ENCODE assay signal across 27 cellular contexts in the genomic region with DNA sequence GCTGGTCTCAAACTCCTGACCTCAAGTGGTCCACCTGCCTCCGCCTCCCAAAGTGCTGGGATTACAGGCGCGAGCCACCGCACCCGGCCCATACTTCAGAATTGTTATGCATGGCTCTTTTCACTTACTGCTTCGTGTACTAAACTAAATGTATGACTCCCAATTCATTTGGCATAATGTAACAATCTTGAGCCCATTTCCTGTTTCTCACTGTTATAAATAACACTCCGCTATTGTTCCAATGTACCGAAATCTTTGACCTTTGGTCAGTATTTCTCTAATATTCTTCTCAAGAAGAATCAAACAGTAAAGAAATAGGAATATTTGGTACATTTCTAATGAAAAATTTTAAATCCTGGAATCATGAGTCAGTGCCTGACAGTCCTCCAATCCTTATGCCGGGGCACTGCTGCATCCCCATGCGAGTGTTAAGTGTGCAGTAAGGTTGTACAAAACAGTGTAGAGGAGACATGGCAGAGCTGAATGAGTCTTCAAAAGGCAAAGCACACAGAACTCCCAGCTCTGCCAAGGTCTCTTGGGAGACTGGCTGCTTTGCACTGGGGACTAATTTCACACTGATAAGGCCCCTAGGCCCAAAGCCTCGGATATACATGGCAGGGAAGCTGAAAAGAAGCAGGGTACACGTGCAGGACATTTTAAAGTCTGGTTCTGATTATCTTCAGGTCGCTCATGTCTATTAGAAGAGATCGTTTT. TPM values are rescaled to one million over a fixed set of nuclear protein-coding genes. Genes with fewer than 3 reads are reported as not detected.
DNase-seq lines count a peak whose midpoint lies in the region; ATAC-seq, FAIRE-seq and TF ChIP-seq lines count a peak whose summit lies in the region.
"Had no signal": no experiment of that assay in that cellular context is flagged by ENCODE, and none has a peak within 500 bp of the region (broad histone marks: within the 10 kb centered on the region; RNA-seq: fewer than 3 reads in every experiment).

No MANE protein-coding gene starts in this region.

- DNase-seq in adrenal gland (no peak), endothelial cell of umbilical vein (ENCODE audit: low read depth, low spot score) (peak; percentile 23), islet precursor cell (peak; percentile 40), tibial nerve (ENCODE audit: low spot score in 2 of 2) (no peak), GM03348 (ENCODE audit: low spot score) (no peak), hepatocyte (ENCODE audit: low spot score) (no peak), COLO829 (ENCODE audit: low spot score) (no peak)
- DNase-seq: activated CD4-positive, CD25-positive, alpha-beta regulatory T cell; activated CD8-positive, alpha-beta memory T cell treated with anti-CD3 and anti-CD28 coated beads, Interleukin-2, amount 10 ng/mL, durations not matched to agents 7 days and 5 days; activated T-cell treated with anti-CD3 and anti-CD28 coated beads, Interleukin-2, amount 50 U/mL, for 48 hours; CD4-positive, CD25-positive, alpha-beta regulatory T cell; colonic mucosa; EL; foreskin melanocyte; GM23248; lower lobe of right lung; NCI-H187 treated with DMSO at 0.1 percent for 48 hours; NCI-H524 treated with DMSO at 0.1 percent for 48 hours; NK-92 treated with Interleukin-12 subunit alpha and Interleukin-12 subunit beta, amount 100 ng/mL, for 24 hours; ovary; PC-9; SHP77 treated with DMSO at 0.1 percent for 48 hours; stimulated activated CD4-positive, alpha-beta T cell treated with anti-CD3 and anti-CD28 coated beads, Interleukin-2, amount 100 ng/mL, for 24 hours; T-cell had no signal

- H3K9ac ChIP-seq in endothelial cell of umbilical vein (replicated peaks; ENCODE audit: extremely low read depth, insufficient read depth, low read length), result no peak overlapping the region
- H3K9ac ChIP-seq: GM23248 had no signal

- ATAC-seq in GM21526 (IDR thresholded peaks at IDR 0.05; ENCODE audit: low FRiP score, unreplicated experiment), result no peak
- ATAC-seq: activated CD8-positive, alpha-beta memory T cell treated with anti-CD3 and anti-CD28 coated beads, Interleukin-2, amount 10 ng/mL, durations not matched to agents 7 days and 5 days; lower lobe of right lung; T-cell had no signal

- H3K4me1 ChIP-seq in adrenal gland (replicated peaks in 1 of 2) (peaks cover 0 to 5% of the 10 kb centered on the region in 2 donors), endothelial cell of umbilical vein (ENCODE audit: control insufficient read depth, extremely low read depth, insufficient read depth, low read length) (peaks cover 3% of the 10 kb centered on the region), tibial nerve (peaks cover 0 to 78% (median 15%) of the 10 kb centered on the region in 4 donors), hepatocyte (ENCODE audit: insufficient read depth) (no peaks in the 10 kb centered on the region)
- H3K4me1 ChIP-seq: colonic mucosa had no signal

- H3K27ac ChIP-seq in adrenal gland (peak overlapping the region in 3 of 5 donors; percentile 2 to 48 (median 45)), endothelial cell of umbilical vein (ENCODE audit: insufficient read depth, low read depth, low read length) (no peak overlapping the region), tibial nerve (peak overlapping the region; percentile 24 to 91 (median 58)), hepatocyte (no peak overlapping the region)
- H3K27ac ChIP-seq: colonic mucosa, GM23248, lower lobe of right lung, ovary, PC-9 had no signal

- H2AFZ ChIP-seq in endothelial cell of umbilical vein (ENCODE audit: low read depth, low read length) (no peak overlapping the region), hepatocyte (no peak overlapping the region)
- H2AFZ ChIP-seq: GM23248, PC-9 had no signal

- dilution Hi-C loops in endothelial cell of umbilical vein (cut with MboI; ENCODE audit: extremely low pct_ligation_motif_present, low sequenced_read_pairs), result no loop called here

- no TSS peak for BruUV-seq in endothelial cell of umbilical vein (replicated peaks; lab: Mats Ljungman, UMichigan)

- H3K79me2 ChIP-seq in endothelial cell of umbilical vein (ENCODE audit: control insufficient read depth, insufficient read depth, low read length) (no peaks in the 10 kb centered on the region), hepatocyte (no peaks in the 10 kb centered on the region)

- POLR2A ChIA-PET in endothelial cell of umbilical vein (lab: Charles Lee), result no interaction called here

- CTCF ChIA-PET in endothelial cell of umbilical vein (lab: Charles Lee), result no interaction called here

- no peak for TF ChIP-seq POLR2A in adrenal gland (IDR thresholded peaks at IDR 0.05)
- TF ChIP-seq POLR2A in endothelial cell of umbilical vein (IDR thresholded peaks at IDR 0.05; ENCODE audit: low read depth, low read length), result no peak
- TF ChIP-seq POLR2A in tibial nerve (IDR thresholded peaks at IDR 0.05), result no peak

- no peak for TF ChIP-seq EP300 in tibial nerve (IDR thresholded peaks at IDR 0.05)

- intact Hi-C loops in adrenal gland (cut with DNase I), result no loop called here
- intact Hi-C loops in endothelial cell of umbilical vein (cut with micrococcal nuclease), result no loop called here

- H3K27me3 ChIP-seq in adrenal gland, result no peaks in the 10 kb centered on the region
- no peaks in the 10 kb centered on the region for H3K27me3 ChIP-seq in endothelial cell of umbilical vein (ENCODE audit: control insufficient read depth in 2 of 2, insufficient read depth in 2 of 2, low read length in 2 of 2)
- no peaks in the 10 kb centered on the region for H3K27me3 ChIP-seq in tibial nerve
- H3K27me3 ChIP-seq in hepatocyte, result no peaks in the 10 kb centered on the region
- H3K27me3 ChIP-seq: colonic mucosa, esophagus muscularis mucosa, ovary had no signal

- H3K4me2 ChIP-seq in endothelial cell of umbilical vein (ENCODE audit: insufficient read depth, low read length), result no peak overlapping the region
- H3K4me2 ChIP-seq in hepatocyte, result no peak overlapping the region
- H3K4me2 ChIP-seq: PC-9 had no signal

- peak; percentile 8 for FAIRE-seq in endothelial cell of umbilical vein (lab: Jason Lieb, UNC)
- FAIRE-seq: GM12892 had no signal

- H3K36me3 ChIP-seq in adrenal gland (replicated peaks in 1 of 2) (no peaks in the 10 kb centered on the region), endothelial cell of umbilical vein (ENCODE audit: control insufficient read depth in 2 of 2, extremely low read depth in 1 of 2, insufficient read depth in 2 of 2, low read length in 2 of 2) (no peaks in the 10 kb centered on the region), tibial nerve (peaks cover 0 to 32% (median 0%) of the 10 kb centered on the region in 3 donors), hepatocyte (replicated peaks; ENCODE audit: insufficient read depth, low read depth) (no peaks in the 10 kb centered on the region)
- H3K36me3 ChIP-seq: colonic mucosa, ovary had no signal

- H3K9me1 ChIP-seq in endothelial cell of umbilical vein (replicated peaks; ENCODE audit: control insufficient read depth, extremely low read depth, insufficient read depth, low read length), result no peaks in the 10 kb centered on the region

- H3K4me3 ChIP-seq in adrenal gland, result no peak overlapping the region
- no peak overlapping the region for H3K4me3 ChIP-seq in endothelial cell of umbilical vein (replicated peaks in 1 of 3; ENCODE audit: insufficient read depth in 1 of 3, low read depth in 1 of 3, low read length in 3 of 3)
- no peak overlapping the region for H3K4me3 ChIP-seq in tibial nerve
- H3K4me3 ChIP-seq in hepatocyte, result no peak overlapping the region
- H3K4me3 ChIP-seq: colonic mucosa, esophagus muscularis mucosa, GM23248, lower lobe of right lung, ovary, PC-9 had no signal

- no peak for TF ChIP-seq CTCF in adrenal gland (IDR thresholded peaks at IDR 0.05)
- TF ChIP-seq CTCF in endothelial cell of umbilical vein (IDR thresholded peaks at IDR 0.05; ENCODE audit: extremely low read depth in 1 of 2, insufficient read depth in 1 of 2, low read depth in 1 of 2, low read length in 2 of 2), result no peak
- TF ChIP-seq CTCF in tibial nerve (IDR thresholded peaks at IDR 0.05), result no peak
- no peak for TF ChIP-seq CTCF in hepatocyte (IDR thresholded peaks at IDR 0.05; ENCODE audit: poor library complexity)

- 78 to 87% (median 82%) methylated on average over 14 of the region's 14 CpGs for WGBS in adrenal gland, 4 donors
- WGBS in tibial nerve, 2 donors, result 70 to 76% methylated on average over 14 of the region's 14 CpGs
- WGBS in hepatocyte (ENCODE audit: low lambda C conversion rate, missing lambda C conversion rate), result 79% methylated on average over 14 of the region's 14 CpGs

- H3K9me2 ChIP-seq in hepatocyte (replicated peaks; ENCODE audit: insufficient read depth), result no peaks in the 10 kb centered on the region

- H3K9me3 ChIP-seq in adrenal gland (replicated peaks in 1 of 3) (no peaks in the 10 kb centered on the region), endothelial cell of umbilical vein (replicated peaks; ENCODE audit: control insufficient read depth, insufficient read depth, low read length) (no peaks in the 10 kb centered on the region), tibial nerve (no peaks in the 10 kb centered on the region), hepatocyte (ENCODE audit: low read depth) (no peaks in the 10 kb centered on the region)
- H3K9me3 ChIP-seq: colonic mucosa, esophagus muscularis mucosa, lower lobe of right lung, ovary had no signal

- no peaks in the 10 kb centered on the region for H4K20me1 ChIP-seq in endothelial cell of umbilical vein (replicated peaks; ENCODE audit: control insufficient read depth, extremely low read depth, insufficient read depth, low read length)
- H4K20me1 ChIP-seq in hepatocyte (ENCODE audit: insufficient read depth, poor library complexity, severe bottlenecking), result no peaks in the 10 kb centered on the region

TF ChIP-seq in endothelial cell of umbilical vein, 7 proteins besides CTCF, POLR2A, EP300 and RAD21 (continues in another document):
- TF ChIP-seq FOS (IDR thresholded peaks at IDR 0.05; ENCODE audit: borderline replicate concordance, insufficient read depth, low read length), result no peak
- TF ChIP-seq GATA2 (IDR thresholded peaks at IDR 0.05; ENCODE audit: insufficient read depth, insufficient read length, low read depth, low read length), result no peak
- TF ChIP-seq EZH2 (IDR thresholded peaks at IDR 0.05; ENCODE audit: borderline replicate concordance, low read depth, low read length, severe bottlenecking), result no peak

RNA-seq across cellular contexts. Expression of a gene that starts 58.4 kb away (rescaled TPM):
- total RNA-seq in adrenal gland (10 to 100 TPM in 3 of 8 donors, 1 to 10 TPM in 5; 5.8 to 17.4 (median 9.6) TPM), endothelial cell of umbilical vein (11.1 and 11.7 TPM in 2 replicates), tibial nerve (10 to 100 TPM; 42.8 to 50.0 (median 46.3) TPM), hepatocyte (12.9 and 13.1 TPM in 2 replicates)
- polyA plus RNA-seq in adrenal gland (10 to 100 TPM; 14.9 to 22.4 (median 16.5) TPM), endothelial cell of umbilical vein (3.0 and 4.6 TPM in 2 replicates), hepatocyte (18.0 and 24.8 TPM in 2 replicates)
- polyA plus RNA-seq in endothelial cell of umbilical vein (2011; cell fraction: cytosol; rRNA removed), result 6.9 and 8.0 TPM in 2 replicates
- polyA plus RNA-seq in endothelial cell of umbilical vein (2011; cell fraction: nucleus; rRNA removed), result 6.4 and 7.8 TPM in 2 replicates
- polyA plus RNA-seq in endothelial cell of umbilical vein (2012), result 10.7 and 11.3 TPM in 2 replicates
- 2.1 and 2.8 TPM in 2 replicates for polyA minus RNA-seq in endothelial cell of umbilical vein
- 1.3 TPM for polyA minus RNA-seq in endothelial cell of umbilical vein (2011; cell fraction: cytosol; rRNA and poly(A)+ RNA removed)
- 1.3 and 1.6 TPM in 2 replicates for polyA minus RNA-seq in endothelial cell of umbilical vein (2011; cell fraction: nucleus; rRNA and poly(A)+ RNA removed)

Comparison
In these comparisons a context has a peak if more than half of its experiments do, and no peak if none do; other contexts are left out.
1. DNase-seq: peak in endothelial cell of umbilical vein (single experiment) and islet precursor cell (single experiment); none in adrenal gland (0 of 7), tibial nerve (0 of 2), GM03348 (single experiment), hepatocyte (single experiment) and COLO829 (single experiment).
2. H3K27ac ChIP-seq: peak in adrenal gland (3 of 5) and tibial nerve (4 of 4); none in endothelial cell of umbilical vein (single experiment) and hepatocyte (single experiment).